2 cellular contexts compared by ENCODE assay signal in the genomic region with DNA sequence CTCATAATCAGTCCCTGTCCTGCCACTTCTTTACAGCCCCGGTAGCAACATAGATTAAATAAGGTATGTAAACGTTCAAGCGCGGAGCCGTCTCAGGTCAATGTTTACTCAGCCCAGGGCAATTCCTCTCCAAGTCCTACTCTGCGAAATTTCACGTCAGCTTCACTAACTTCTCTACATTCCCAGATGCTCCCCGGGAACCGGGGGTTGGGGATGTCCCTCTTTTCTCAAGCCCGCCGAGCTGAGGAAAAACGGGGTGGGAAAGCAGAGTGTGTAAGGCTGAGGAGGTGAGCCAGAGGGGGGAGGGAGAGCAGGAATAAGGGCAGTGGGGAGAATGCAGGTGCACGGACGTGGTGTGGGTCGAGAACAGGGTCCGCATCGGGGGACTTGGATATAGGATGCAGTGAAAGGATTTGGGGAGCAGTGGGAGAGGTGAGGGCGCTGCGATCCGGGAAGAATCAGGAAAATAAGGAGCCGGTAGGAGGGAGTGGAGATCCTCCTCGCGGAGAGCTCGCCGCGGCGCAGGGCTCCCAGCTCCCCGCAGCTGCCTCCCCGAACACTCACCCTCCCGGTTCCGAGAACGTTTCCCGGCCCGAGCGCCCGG.
TF ChIP-seq lines count a peak whose summit lies in the region.

No MANE protein-coding gene starts in this region.

TF ChIP-seq in HCT116, 20 proteins besides CTCF, POLR2A, EP300 and RAD21:
- TF ChIP-seq EZH2 (IDR thresholded peaks at IDR 0.05) (no peak), ZFX (IDR thresholded peaks at IDR 0.05) (no peak), YY1 (IDR thresholded peaks at IDR 0.05; ENCODE audit: extremely low read depth, insufficient replicate concordance, low read depth, low read length) (no peak), SIN3A (IDR thresholded peaks at IDR 0.05; ENCODE audit: low read depth) (no peak), POLR2AphosphoS5 (IDR thresholded peaks at IDR 0.05; ENCODE audit: low read depth, low read length) (peak; percentile 24; the same call in 1 of the 2 replicates), JUND (IDR thresholded peaks at IDR 0.05) (no peak), TCF7L2 (IDR thresholded peaks at IDR 0.05; ENCODE audit: borderline replicate concordance, extremely low read depth, insufficient read depth, insufficient read length) (no peak)

TF ChIP-seq in endothelial cell of umbilical vein, 7 proteins besides CTCF, POLR2A, EP300 and RAD21:
- TF ChIP-seq FOS (IDR thresholded peaks at IDR 0.05; ENCODE audit: borderline replicate concordance, insufficient read depth, low read length): no peak
- TF ChIP-seq, protein P1, sequence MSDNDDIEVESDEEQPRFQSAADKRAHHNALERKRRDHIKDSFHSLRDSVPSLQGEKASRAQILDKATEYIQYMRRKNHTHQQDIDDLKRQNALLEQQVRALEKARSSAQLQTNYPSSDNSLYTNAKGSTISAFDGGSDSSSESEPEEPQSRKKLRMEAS (IDR thresholded peaks at IDR 0.05; ENCODE audit: insufficient read depth, insufficient read length): no peak
- no peak for TF ChIP-seq JUN (IDR thresholded peaks at IDR 0.05; ENCODE audit: borderline replicate concordance, insufficient read depth, insufficient read length, low read depth)
- TF ChIP-seq MYC (IDR thresholded peaks at IDR 0.05; ENCODE audit: low read depth, low read length): no peak
- TF ChIP-seq GATA2 (IDR thresholded peaks at IDR 0.05; ENCODE audit: insufficient read depth, insufficient read length, low read depth, low read length): no peak
- TF ChIP-seq EZH2 (IDR thresholded peaks at IDR 0.05; ENCODE audit: borderline replicate concordance, low read depth, low read length, severe bottlenecking): no peak
- no peak for TF ChIP-seq POLR2AphosphoS5 (IDR thresholded peaks at IDR 0.05; ENCODE audit: insufficient read depth, low read depth, low read length)
